8 cellular contexts compared by ENCODE assay signal in the genomic region with DNA sequence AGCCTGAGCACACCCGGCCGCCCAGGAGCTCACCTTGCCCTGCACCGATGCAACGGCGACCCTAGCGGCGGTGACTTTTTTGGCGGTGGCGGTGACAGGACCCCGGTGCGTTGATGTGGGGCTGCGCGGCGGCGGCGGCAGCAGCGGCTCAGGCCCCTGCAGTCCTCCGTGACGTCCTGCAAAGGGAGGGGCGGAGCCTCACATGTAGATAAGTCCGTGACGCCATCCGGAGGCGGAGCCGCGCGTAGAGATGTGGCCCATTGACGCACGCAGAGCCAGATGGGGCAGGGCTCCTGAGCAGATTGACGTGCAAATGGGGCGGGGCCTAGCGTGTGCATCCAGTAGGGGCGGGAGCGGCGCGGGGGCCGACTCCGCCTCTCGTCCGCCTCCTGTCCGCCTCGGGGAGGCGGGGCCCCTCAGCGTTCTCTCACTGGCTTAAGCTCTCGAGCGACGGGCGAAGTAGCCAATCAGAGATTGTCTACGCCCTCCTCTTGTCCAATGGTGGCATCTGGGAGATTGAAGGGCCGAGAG. TPM values are rescaled to one million over a fixed set of nuclear protein-coding genes. Genes with fewer than 3 reads are reported as not detected.
DNase-seq lines count a peak whose midpoint lies in the region; ATAC-seq and TF ChIP-seq lines count a peak whose summit lies in the region.

A gene with protein sequence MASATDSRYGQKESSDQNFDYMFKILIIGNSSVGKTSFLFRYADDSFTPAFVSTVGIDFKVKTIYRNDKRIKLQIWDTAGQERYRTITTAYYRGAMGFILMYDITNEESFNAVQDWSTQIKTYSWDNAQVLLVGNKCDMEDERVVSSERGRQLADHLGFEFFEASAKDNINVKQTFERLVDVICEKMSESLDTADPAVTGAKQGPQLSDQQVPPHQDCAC (minus strand): TSS at position 180 of the 531 bp plus-strand sequence. CDS start 1,302 bp downstream, outside the sequence.

- H3K27me3 ChIP-seq in GM06990 (replicated peaks; ENCODE audit: control insufficient read depth, insufficient read depth, low read length) (peaks cover 2% of the 10 kb centered on the region; the same call in 1 of the 2 replicates), SK-N-SH (ENCODE audit: insufficient read depth) (no peaks in the 10 kb centered on the region)

- H2AFZ ChIP-seq in SK-N-SH (ENCODE audit: low read depth) = peak within 1 kb of the TSS; percentile 76

- H3K36me3 ChIP-seq in GM06990 (ENCODE audit: control insufficient read depth, insufficient read depth, low read length) = peaks cover 4% of the 10 kb centered on the region
- H3K36me3 ChIP-seq in SK-N-SH (replicated peaks in 1 of 2; ENCODE audit: control insufficient read depth in 1 of 2, insufficient read depth in 2 of 2, low read length in 1 of 2) = peaks cover 0 to 2% of the 10 kb centered on the region in 2 experiments

- no peak for TF ChIP-seq EP300 in SK-N-SH (IDR thresholded peaks at IDR 0.05; ENCODE audit: borderline replicate concordance in 1 of 2, low read depth in 1 of 2, low read length in 1 of 2)

- no peaks in the 10 kb centered on the region for H3F3A ChIP-seq in SK-N-SH (replicated peaks; ENCODE audit: insufficient read depth)

- H3K4me2 ChIP-seq in SK-N-SH = peak within 1 kb of the TSS; percentile 96

- no peaks in the 10 kb centered on the region for H3K9me3 Mint-ChIP-seq in activated naive CD4-positive, alpha-beta T cell treated with anti-CD3 and anti-CD28 coated beads, Interleukin-2, amount 50 U/mL, for 72 hours

- peak; percentile 85 for ATAC-seq in HG02588 (IDR thresholded peaks at IDR 0.05; ENCODE audit: unreplicated experiment)
- peak; percentile 93 for ATAC-seq in activated naive CD4-positive, alpha-beta T cell treated with anti-CD3 and anti-CD28 coated beads, Interleukin-2, amount 50 U/mL, for 72 hours

- DNase-seq in GM06990 (ENCODE audit: extremely low read depth, insufficient read length) = peak; percentile 100
- DNase-seq in NCI-H1092 (lab: John Stamatoyannopoulos, UW) = peak; percentile 100
- DNase-seq in SK-N-SH = peak; percentile 96
- peak; percentile 99 to 100 for DNase-seq in activated naive CD4-positive, alpha-beta T cell treated with anti-CD3 and anti-CD28 coated beads, Interleukin-2, amount 50 U/mL, for 72 hours (ENCODE audit: low spot score in 2 of 2)
- peak; percentile 100 for DNase-seq in globus pallidus (ENCODE audit: low spot score)
- DNase-seq in non-pigmented ciliary epithelial cell (ENCODE audit: low read depth) = peak; percentile 100
- peak; percentile 100 for DNase-seq in superior temporal gyrus (ENCODE audit: extremely low spot score)

- H3K27ac ChIP-seq in SK-N-SH (ENCODE audit: low read depth in 2 of 2, low read length in 1 of 2) = peak within 1 kb of the TSS; percentile 85 to 93

- peak within 1 kb of the TSS; percentile 79 for H3K9ac ChIP-seq in SK-N-SH

- no peaks in the 10 kb centered on the region for H4K20me1 ChIP-seq in SK-N-SH (ENCODE audit: insufficient read depth)

- peaks cover 4 to 20% of the 10 kb centered on the region in 2 experiments; a peak in 2 of 4 replicates for H3K4me1 ChIP-seq in SK-N-SH (ENCODE audit: control insufficient read depth in 1 of 2, insufficient read depth in 2 of 2, low read depth in 1 of 2, low read length in 1 of 2)

- TF ChIP-seq CTCF in GM06990 (IDR thresholded peaks at IDR 0.05; ENCODE audit: insufficient read depth, low read length, poor library complexity, severe bottlenecking) (no peak), SK-N-SH (IDR thresholded peaks at IDR 0.05) (no peak)

- H3K4me3 ChIP-seq in GM06990 (replicated peaks; ENCODE audit: low read depth, low read length) (peak within 1 kb of the TSS; percentile 84), SK-N-SH (ENCODE audit: low read depth in 2 of 2, low read length in 1 of 2) (peak within 1 kb of the TSS; percentile 71 to 82)

- POLR2A ChIA-PET in SK-N-SH (lab: Yijun Ruan, JAX) = interaction anchor here (0.8 to 2.1 kb wide), 5 partner anchors 9 to 76 kb away, joined by 3 to 5 read pairs (median 3); a partner anchor contains a TSS

- H3K27ac Mint-ChIP-seq in activated naive CD4-positive, alpha-beta T cell treated with anti-CD3 and anti-CD28 coated beads, Interleukin-2, amount 50 U/mL, for 72 hours = peak within 1 kb of the TSS; percentile 77 to 91

- H3K36me3 Mint-ChIP-seq in activated naive CD4-positive, alpha-beta T cell treated with anti-CD3 and anti-CD28 coated beads, Interleukin-2, amount 50 U/mL, for 72 hours = peaks cover 9 to 20% of the 10 kb centered on the region in 2 donors

- no peak for TF ChIP-seq RAD21 in SK-N-SH (IDR thresholded peaks at IDR 0.05; ENCODE audit: low read length)

- CTCF ChIA-PET in SK-N-SH (lab: Yijun Ruan, JAX) = interaction anchor here (0.6 to 20.7 kb wide), 12 partner anchors 11 to 196 kb away, joined by 3 to 505 read pairs (median 6); a partner anchor contains a TSS

- 0% methylated on average over 13 of the region's 50 CpGs for WGBS in SK-N-SH (ENCODE audit: low lambda C conversion rate)

- H3K9me3 ChIP-seq in SK-N-SH = no peaks in the 10 kb centered on the region

- no peaks in the 10 kb centered on the region for H3K9me2 ChIP-seq in SK-N-SH

- no peaks in the 10 kb centered on the region for H3K79me2 ChIP-seq in SK-N-SH (ENCODE audit: insufficient read depth)

TF ChIP-seq in SK-N-SH, 30 proteins besides CTCF, POLR2A, EP300 and RAD21:
- TF ChIP-seq MXI1 (IDR thresholded peaks at IDR 0.05; ENCODE audit: low read depth, low read length) (peak; percentile 56; the same call in 1 of the 2 replicates), RFX5 (IDR thresholded peaks at IDR 0.05; ENCODE audit: low read length) (peak; percentile 27; the same call in 1 of the 2 replicates), NRF1 (IDR thresholded peaks at IDR 0.05; ENCODE audit: low read depth, low read length) (peak; percentile 53), JUND (IDR thresholded peaks at IDR 0.05) (no peak), CHD2 (IDR thresholded peaks at IDR 0.05; ENCODE audit: low read length, partially characterized antibody) (peak; percentile 95), ELF1 (IDR thresholded peaks at IDR 0.05) (no peak)
- TF ChIP-seq, protein P1, sequence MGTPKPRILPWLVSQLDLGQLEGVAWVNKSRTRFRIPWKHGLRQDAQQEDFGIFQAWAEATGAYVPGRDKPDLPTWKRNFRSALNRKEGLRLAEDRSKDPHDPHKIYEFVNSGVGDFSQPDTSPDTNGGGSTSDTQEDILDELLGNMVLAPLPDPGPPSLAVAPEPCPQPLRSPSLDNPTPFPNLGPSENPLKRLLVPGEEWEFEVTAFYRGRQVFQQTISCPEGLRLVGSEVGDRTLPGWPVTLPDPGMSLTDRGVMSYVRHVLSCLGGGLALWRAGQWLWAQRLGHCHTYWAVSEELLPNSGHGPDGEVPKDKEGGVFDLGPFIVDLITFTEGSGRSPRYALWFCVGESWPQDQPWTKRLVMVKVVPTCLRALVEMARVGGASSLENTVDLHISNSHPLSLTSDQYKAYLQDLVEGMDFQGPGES (IDR thresholded peaks at IDR 0.05; ENCODE audit: low read depth, low read length) = peak; percentile 99
- TF ChIP-seq, protein P2, sequence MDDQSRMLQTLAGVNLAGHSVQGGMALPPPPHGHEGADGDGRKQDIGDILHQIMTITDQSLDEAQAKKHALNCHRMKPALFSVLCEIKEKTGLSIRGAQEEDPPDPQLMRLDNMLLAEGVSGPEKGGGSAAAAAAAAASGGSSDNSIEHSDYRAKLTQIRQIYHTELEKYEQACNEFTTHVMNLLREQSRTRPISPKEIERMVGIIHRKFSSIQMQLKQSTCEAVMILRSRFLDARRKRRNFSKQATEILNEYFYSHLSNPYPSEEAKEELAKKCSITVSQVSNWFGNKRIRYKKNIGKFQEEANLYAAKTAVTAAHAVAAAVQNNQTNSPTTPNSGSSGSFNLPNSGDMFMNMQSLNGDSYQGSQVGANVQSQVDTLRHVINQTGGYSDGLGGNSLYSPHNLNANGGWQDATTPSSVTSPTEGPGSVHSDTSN (IDR thresholded peaks at IDR 0.05) = peak; percentile 100

RNA-seq across cellular contexts. Expression of the gene that starts here (rescaled TPM):
- 9.1 and 9.7 TPM in 2 replicates for polyA plus RNA-seq in SK-N-SH (2012; rRNA removed)
- 7.7 and 10.0 TPM in 2 replicates for polyA plus RNA-seq in SK-N-SH (2012; cell fraction: cytosol; rRNA removed)
- polyA plus RNA-seq in SK-N-SH (2012; cell fraction: nucleus; rRNA removed) = 13.1 and 19.6 TPM in 2 replicates
- 1 to 10 TPM; 8.9 to 9.8 TPM for total RNA-seq in activated naive CD4-positive, alpha-beta T cell treated with anti-CD3 and anti-CD28 coated beads, Interleukin-2, amount 50 U/mL, for 72 hours

Comparison
In these comparisons a context has a peak if more than half of its experiments do, and no peak if none do; other contexts are left out.
1. Peak in every context shown above with its lines: DNase-seq, ATAC-seq, H3K4me3 ChIP-seq and H3K27ac ChIP-seq.